In genomic region chr10:120905268-120905667, GRCh38 we compare ENCODE assay signal across 24 cellular contexts.
"Had no signal": no experiment of that assay in that cellular context is flagged by ENCODE, and none has a peak within 500 bp of the region (broad histone marks: within the 10 kb centered on the region; RNA-seq: fewer than 3 reads in every experiment).

No MANE protein-coding gene starts in this region.

- H3K27ac ChIP-seq: colonic mucosa, epithelial cell of prostate, esophagus squamous epithelium, gastrocnemius medialis, heart right ventricle, left ventricle myocardium inferior, lower lobe of right lung had no signal

- ATAC-seq: effector memory CD8-positive, alpha-beta T cell; esophagus mucosa; gastrocnemius medialis; heart right ventricle; left cardiac atrium; lower lobe of right lung; mucosa of descending colon had no signal

- H3K9me3 ChIP-seq: colonic mucosa, gastrocnemius medialis had no signal

- DNase-seq: colonic mucosa; cortex of kidney; effector CD8-positive, alpha-beta T cell; effector memory CD8-positive, alpha-beta T cell; endodermal cell; erythroblast; esophagus squamous epithelium; foreskin fibroblast; foreskin melanocyte; gastrocnemius medialis; glutamatergic neuron; head of caudate nucleus; heart right ventricle; hippocampal formation; left cardiac atrium; left ventricle myocardium inferior; lower lobe of right lung; mesenchymal stem cell; mucosa of descending colon; naive B cell had no signal

- H3K4me1 ChIP-seq: colonic mucosa, esophagus squamous epithelium, gastrocnemius medialis, heart right ventricle, left ventricle myocardium inferior, lower lobe of right lung had no signal

- H3K4me3 ChIP-seq: colonic mucosa, esophagus squamous epithelium, gastrocnemius medialis, heart right ventricle, left ventricle myocardium inferior, lower lobe of right lung, mucosa of descending colon had no signal

- H3K9me3 Mint-ChIP-seq: effector memory CD8-positive, alpha-beta T cell had no signal

- H3K27me3 Mint-ChIP-seq: dendritic cell treated with granulocyte-macrophage colony-stimulating factor and Interleukin-4, amounts not matched to agents 40 ng/mL and 50 ng/mL, for 4 days; effector memory CD8-positive, alpha-beta T cell; naive B cell had no signal

- H3K4me1 Mint-ChIP-seq: endodermal cell, mesothelial cell of epicardium, naive B cell had no signal

- H3K27me3 ChIP-seq: colonic mucosa, esophagus squamous epithelium, gastrocnemius medialis, heart right ventricle had no signal

- H3K27ac Mint-ChIP-seq: dendritic cell treated with granulocyte-macrophage colony-stimulating factor and Interleukin-4, amounts not matched to agents 40 ng/mL and 50 ng/mL, for 4 days; effector memory CD8-positive, alpha-beta T cell; endodermal cell; mesothelial cell of epicardium; naive B cell had no signal

- H3K4me3 Mint-ChIP-seq: dendritic cell treated with granulocyte-macrophage colony-stimulating factor and Interleukin-4, amounts not matched to agents 40 ng/mL and 50 ng/mL, for 4 days; effector memory CD8-positive, alpha-beta T cell; endodermal cell; mesothelial cell of epicardium; naive B cell had no signal
